8 cellular contexts compared by ENCODE assay signal in genomic region chr21:26169061-26169610, GRCh38. TPM values are rescaled to one million over a fixed set of nuclear protein-coding genes. Genes with fewer than 3 reads are reported as not detected.
DNase-seq lines count a peak whose midpoint lies in the region; ATAC-seq and TF ChIP-seq lines count a peak whose summit lies in the region.

No MANE protein-coding gene starts in this region.

- H3K27ac ChIP-seq in temporal lobe (ENCODE audit: low read depth, low read length) = peak overlapping the region; percentile 93

- H3K4me3 Mint-ChIP-seq in activated T-cell treated with anti-CD3 and anti-CD28 coated beads, Interleukin-2, amount 50 U/mL, for 72 hours = peak overlapping the region; percentile 98
- H3K4me3 Mint-ChIP-seq in natural killer cell = peak overlapping the region; percentile 84

- no peaks in the 10 kb centered on the region for H3K9me3 Mint-ChIP-seq in activated T-cell treated with anti-CD3 and anti-CD28 coated beads, Interleukin-2, amount 50 U/mL, for 72 hours
- H3K9me3 Mint-ChIP-seq in natural killer cell = no peaks in the 10 kb centered on the region

- peak; percentile 27 to 39 for DNase-seq in AML-193 (lab: John Stamatoyannopoulos, UW)
- DNase-seq in NCI-H748 treated with DMSO at 0.1 percent for 48 hours (lab: John Stamatoyannopoulos, UW) = peak; percentile 45
- peak; percentile 47 to 59 for DNase-seq in activated T-cell treated with anti-CD3 and anti-CD28 coated beads, Interleukin-2, amount 50 U/mL, for 72 hours
- DNase-seq in fibroblast of pulmonary artery (ENCODE audit: low read depth) = peak; percentile 79
- no peak for DNase-seq in natural killer cell

- peak overlapping the region; percentile 90 for H3K4me3 ChIP-seq in fibroblast of pulmonary artery (replicated peaks; ENCODE audit: low read depth, low read length)

- peaks cover 3% of the 10 kb centered on the region in 2 donors for H3K36me3 Mint-ChIP-seq in activated T-cell treated with anti-CD3 and anti-CD28 coated beads, Interleukin-2, amount 50 U/mL, for 72 hours (ENCODE audit: insufficient read depth in 2 of 2)
- no peaks in the 10 kb centered on the region for H3K36me3 Mint-ChIP-seq in natural killer cell

- H3K4me1 Mint-ChIP-seq in activated T-cell treated with anti-CD3 and anti-CD28 coated beads, Interleukin-2, amount 50 U/mL, for 72 hours (ENCODE audit: low read depth) = peaks cover 40% of the 10 kb centered on the region
- peaks cover 20 to 27% of the 10 kb centered on the region in 2 donors for H3K4me1 Mint-ChIP-seq in natural killer cell

- intact Hi-C loops in natural killer cell (cut with micrococcal nuclease) = no loop called here

- ATAC-seq in GM19043 (IDR thresholded peaks at IDR 0.05; ENCODE audit: low read depth, unreplicated experiment) = peak; percentile 49
- peak; percentile 60 for ATAC-seq in HG03520 (IDR thresholded peaks at IDR 0.05; ENCODE audit: unreplicated experiment)
- peak; percentile 65 to 68 for ATAC-seq in activated T-cell treated with anti-CD3 and anti-CD28 coated beads, Interleukin-2, amount 50 U/mL, for 72 hours (replicated peaks in 1 of 2)
- ATAC-seq in natural killer cell = no peak

- peaks cover 9% of the 10 kb centered on the region for H3K27me3 Mint-ChIP-seq in activated T-cell treated with anti-CD3 and anti-CD28 coated beads, Interleukin-2, amount 50 U/mL, for 72 hours (ENCODE audit: low read depth)
- peaks cover 40 to 58% of the 10 kb centered on the region in 2 donors for H3K27me3 Mint-ChIP-seq in natural killer cell (ENCODE audit: low read depth in 2 of 2)

- H3K27ac Mint-ChIP-seq in activated T-cell treated with anti-CD3 and anti-CD28 coated beads, Interleukin-2, amount 50 U/mL, for 72 hours = peak overlapping the region; percentile 29
- H3K27ac Mint-ChIP-seq in natural killer cell = peak overlapping the region in 1 of 2 donors; percentile 33

- TF ChIP-seq CTCF in fibroblast of pulmonary artery (IDR thresholded peaks at IDR 0.05; ENCODE audit: low read length, missing control alignments) (peak; percentile 60), natural killer cell (IDR thresholded peaks at IDR 0.05) (no peak)

RNA-seq across cellular contexts. Expression of gene APP, which starts 1.4 kb away (rescaled TPM):
- total RNA-seq in activated T-cell treated with anti-CD3 and anti-CD28 coated beads, Interleukin-2, amount 50 U/mL, for 72 hours = 10 to 100 TPM; 37.2 to 45.0 TPM
- total RNA-seq in natural killer cell (10 to 100 TPM in 1 of 3 donors, 1 to 10 TPM in 2; 5.1 to 10.6 (median 7.8) TPM), temporal lobe (426 TPM)

Comparison
In these comparisons a context has a peak if more than half of its experiments do, and no peak if none do; other contexts are left out.
1. ATAC-seq: peak in GM19043 (single experiment), HG03520 (single experiment) and activated T-cell treated with anti-CD3 and anti-CD28 coated beads, Interleukin-2, amount 50 U/mL, for 72 hours (2 of 2); none in natural killer cell (0 of 3).